Comparison of ENCODE assay signal across 9 cellular contexts in genomic region chr18:69947361-69948106, GRCh38. TPM values are rescaled to one million over a fixed set of nuclear protein-coding genes. Genes with fewer than 3 reads are reported as not detected.
A peak's percentile ranks its signal among the peaks of the same experiment; 100 is the strongest.
DNase-seq lines count a peak whose midpoint lies in the region; ATAC-seq and TF ChIP-seq lines count a peak whose summit lies in the region.
"Had no signal": no experiment of that assay in that cellular context is flagged by ENCODE, and none has a peak within 500 bp of the region (broad histone marks: within the 10 kb centered on the region; RNA-seq: fewer than 3 reads in every experiment).

Gene CD226 (minus strand): TSS chr18:69947873. CDS start chr18:69947406, 467 bp downstream.

- peak within 1 kb of the TSS; percentile 82 for H3K4me3 ChIP-seq in CD4-positive, CD25-positive, alpha-beta regulatory T cell (ENCODE audit: low read depth, low read length)
- no peak within 1 kb of the TSS for H3K4me3 ChIP-seq in neural progenitor cell

- no peaks in the 10 kb centered on the region for H4K20me1 ChIP-seq in neural progenitor cell (ENCODE audit: low read depth)

- no peak within 1 kb of the TSS for H3K9ac ChIP-seq in neural progenitor cell

- DNase-seq in CD4-positive, CD25-positive, alpha-beta regulatory T cell: peak; percentile 10 to 78 (median 41)
- peak; percentile 62 for DNase-seq in activated naive CD4-positive, alpha-beta T cell treated with anti-CD3 and anti-CD28 coated beads, Interleukin-2, amount 10 ng/mL, durations not matched to agents 7 days and 5 days
- no peak for DNase-seq in left lobe of liver (ENCODE audit: low spot score)
- no peak for DNase-seq in NCI-H187 treated with DMSO at 0.1 percent for 48 hours (lab: John Stamatoyannopoulos, UW)
- no peak for DNase-seq in NCI-H2171 (lab: John Stamatoyannopoulos, UW)
- no peak for DNase-seq in neural progenitor cell (ENCODE audit: low spot score)

- peaks cover 3% of the 10 kb centered on the region for H3K36me3 ChIP-seq in CD4-positive, CD25-positive, alpha-beta regulatory T cell (ENCODE audit: control insufficient read depth, insufficient read depth, low read length)
- no peaks in the 10 kb centered on the region for H3K36me3 ChIP-seq in neural progenitor cell
- H3K36me3 ChIP-seq: neutrophil had no signal

- H3K4me1 ChIP-seq in CD4-positive, CD25-positive, alpha-beta regulatory T cell (ENCODE audit: control insufficient read depth, insufficient read depth, low read length, poor library complexity, severe bottlenecking): peaks cover 54% of the 10 kb centered on the region
- no peaks in the 10 kb centered on the region for H3K4me1 ChIP-seq in neural progenitor cell

- peaks cover 5% of the 10 kb centered on the region for H3K36me3 Mint-ChIP-seq in CD4-positive, CD25-positive, alpha-beta regulatory T cell
- peaks cover 53% of the 10 kb centered on the region for H3K36me3 Mint-ChIP-seq in activated naive CD4-positive, alpha-beta T cell treated with anti-CD3 and anti-CD28 coated beads, Interleukin-2, amount 10 ng/mL, durations not matched to agents 7 days and 5 days
- H3K36me3 Mint-ChIP-seq in neural progenitor cell: no peaks in the 10 kb centered on the region

- H2AFZ ChIP-seq in neural progenitor cell (replicated peaks): no peak within 1 kb of the TSS

- no peaks in the 10 kb centered on the region for H3K27me3 ChIP-seq in CD4-positive, CD25-positive, alpha-beta regulatory T cell (ENCODE audit: control insufficient read depth, insufficient read depth, low read length)
- no peaks in the 10 kb centered on the region for H3K27me3 ChIP-seq in neural progenitor cell
- H3K27me3 ChIP-seq: neutrophil had no signal

- no peaks in the 10 kb centered on the region for H3K27me3 Mint-ChIP-seq in CD4-positive, CD25-positive, alpha-beta regulatory T cell
- H3K27me3 Mint-ChIP-seq in activated naive CD4-positive, alpha-beta T cell treated with anti-CD3 and anti-CD28 coated beads, Interleukin-2, amount 10 ng/mL, durations not matched to agents 7 days and 5 days: no peaks in the 10 kb centered on the region
- peaks cover 3% of the 10 kb centered on the region for H3K27me3 Mint-ChIP-seq in neural progenitor cell (ENCODE audit: insufficient read depth, low read depth)

- H3F3A ChIP-seq in neural progenitor cell (ENCODE audit: low read depth): no peaks in the 10 kb centered on the region

- no peak within 1 kb of the TSS for H3K4me2 ChIP-seq in neural progenitor cell

- H3K9me3 ChIP-seq in CD4-positive, CD25-positive, alpha-beta regulatory T cell (ENCODE audit: control insufficient read depth in 2 of 2, low read length in 2 of 2): peaks cover 0 to under 1% of the 10 kb centered on the region in 2 experiments
- H3K9me3 ChIP-seq in neural progenitor cell (ENCODE audit: low read depth): no peaks in the 10 kb centered on the region
- H3K9me3 ChIP-seq: neutrophil had no signal

- peaks cover 15 to 51% (median 31%) of the 10 kb centered on the region in 4 donors for H3K4me1 Mint-ChIP-seq in CD4-positive, CD25-positive, alpha-beta regulatory T cell
- peaks cover 56% of the 10 kb centered on the region for H3K4me1 Mint-ChIP-seq in activated naive CD4-positive, alpha-beta T cell treated with anti-CD3 and anti-CD28 coated beads, Interleukin-2, amount 10 ng/mL, durations not matched to agents 7 days and 5 days
- H3K4me1 Mint-ChIP-seq in neural progenitor cell: no peaks in the 10 kb centered on the region

- TF ChIP-seq POLR2A in GM19193 (IDR thresholded peaks at IDR 0.05; ENCODE audit: extremely low read depth, insufficient read depth, insufficient read length): peak; percentile 47

- peaks cover 0 to 7% (median 1%) of the 10 kb centered on the region in 7 donors for H3K9me3 Mint-ChIP-seq in CD4-positive, CD25-positive, alpha-beta regulatory T cell
- H3K9me3 Mint-ChIP-seq in activated naive CD4-positive, alpha-beta T cell treated with anti-CD3 and anti-CD28 coated beads, Interleukin-2, amount 10 ng/mL, durations not matched to agents 7 days and 5 days: peaks cover 11% of the 10 kb centered on the region
- no peaks in the 10 kb centered on the region for H3K9me3 Mint-ChIP-seq in neural progenitor cell

- H3K4me3 Mint-ChIP-seq in CD4-positive, CD25-positive, alpha-beta regulatory T cell: no peak within 1 kb of the TSS
- H3K4me3 Mint-ChIP-seq in activated naive CD4-positive, alpha-beta T cell treated with anti-CD3 and anti-CD28 coated beads, Interleukin-2, amount 10 ng/mL, durations not matched to agents 7 days and 5 days: no peak within 1 kb of the TSS
- H3K4me3 Mint-ChIP-seq in neural progenitor cell: no peak within 1 kb of the TSS

- no peak within 1 kb of the TSS for H3K27ac Mint-ChIP-seq in CD4-positive, CD25-positive, alpha-beta regulatory T cell
- no peak within 1 kb of the TSS for H3K27ac Mint-ChIP-seq in activated naive CD4-positive, alpha-beta T cell treated with anti-CD3 and anti-CD28 coated beads, Interleukin-2, amount 10 ng/mL, durations not matched to agents 7 days and 5 days
- H3K27ac Mint-ChIP-seq in neural progenitor cell: no peak within 1 kb of the TSS

- ATAC-seq in CD4-positive, CD25-positive, alpha-beta regulatory T cell (ENCODE audit: low read depth in 2 of 2): peak; percentile 61 to 66
- ATAC-seq in HG03342 (IDR thresholded peaks at IDR 0.05; ENCODE audit: unreplicated experiment): peak; percentile 44
- no peak for ATAC-seq in left lobe of liver

- peak within 1 kb of the TSS; percentile 77 for H3K27ac ChIP-seq in CD4-positive, CD25-positive, alpha-beta regulatory T cell (ENCODE audit: insufficient read depth, low read length, poor library complexity, severe bottlenecking)
- no peak within 1 kb of the TSS for H3K27ac ChIP-seq in neural progenitor cell
- H3K27ac ChIP-seq: neutrophil had no signal

- no peak for TF ChIP-seq CTCF in neural progenitor cell (IDR thresholded peaks at IDR 0.05)

- no peaks in the 10 kb centered on the region for H3K79me2 ChIP-seq in neural progenitor cell (ENCODE audit: low read depth)

- CTCF ChIA-PET in activated naive CD4-positive, alpha-beta T cell treated with anti-CD3 and anti-CD28 coated beads, Interleukin-2, amount 10 ng/mL, durations not matched to agents 7 days and 5 days (lab: Charles Lee): interaction anchor here (1.1 to 1.9 kb wide), 2 partner anchors 9 to 11 kb away, joined by 3 to 4 read pairs; no protein-coding TSS in a partner anchor

RNA-seq across cellular contexts. Expression of gene CD226, which starts in this region (rescaled TPM):
- total RNA-seq in CD4-positive, CD25-positive, alpha-beta regulatory T cell: 65.1 TPM
- polyA plus RNA-seq in CD4-positive, CD25-positive, alpha-beta regulatory T cell: 10 to 100 TPM; 14.8 to 26.1 (median 15.5) TPM
- total RNA-seq in left lobe of liver (1.5 TPM), neural progenitor cell (ENCODE audit: low replicate concordance) (0.06 TPM in 1 of 2 replicates, not detected in the other)

Comparison
In these comparisons a context has a peak if more than half of its experiments do, and no peak if none do; other contexts are left out.
1. RNA of gene CD226 (total RNA-seq): 65.1 TPM in CD4-positive, CD25-positive, alpha-beta regulatory T cell (single experiment); 1.5 TPM in left lobe of liver (single experiment) and 0.06 TPM in neural progenitor cell; every median in the first group is over 10 times any median in the second.
2. DNase-seq: peak in CD4-positive, CD25-positive, alpha-beta regulatory T cell (3 of 3) and activated naive CD4-positive, alpha-beta T cell treated with anti-CD3 and anti-CD28 coated beads, Interleukin-2, amount 10 ng/mL, durations not matched to agents 7 days and 5 days (single experiment); none in left lobe of liver (single experiment), NCI-H187 treated with DMSO at 0.1 percent for 48 hours (single experiment), NCI-H2171 (single experiment) and neural progenitor cell (single experiment).